In genomic region chr16:83723901-83724300, GRCh38 we compare ENCODE assay signal across 1 cellular context.
TF ChIP-seq lines count a peak whose summit lies in the region.

No MANE protein-coding gene starts in this region.

TF ChIP-seq in HEK293, 187 proteins besides CTCF, POLR2A, EP300 and RAD21 (continued from another document):
- TF ChIP-seq TSHZ1 (tag by site-specific recombination; IDR thresholded peaks at IDR 0.05; ENCODE audit: borderline replicate concordance): no peak
- TF ChIP-seq ZFHX2 (tag by site-specific recombination; conservative IDR thresholded peaks at IDR 0.05): peak; percentile 80
